2 cellular contexts compared by ENCODE assay signal in genomic region chr6:7555671-7556070, GRCh38.
TF ChIP-seq lines count a peak whose summit lies in the region.

No MANE protein-coding gene starts in this region.

TF ChIP-seq in K562, 482 proteins besides CTCF, POLR2A, EP300 and RAD21:
- no peak for TF ChIP-seq ZNF583 (CRISPR knock-in tag; IDR thresholded peaks at IDR 0.05)
- TF ChIP-seq CBX2 (IDR thresholded peaks at IDR 0.05; ENCODE audit: insufficient read depth, low read length, poor library complexity, severe bottlenecking), result peak; percentile 83

TF ChIP-seq in SK-N-SH treated with all-trans-retinoic acid at 6 μM for 48 hours, 23 proteins besides CTCF, POLR2A, EP300 and RAD21:
- TF ChIP-seq OSR1 (CRISPR knock-in tag; IDR thresholded peaks at IDR 0.05), result no peak
- TF ChIP-seq SNAI2 (CRISPR knock-in tag; IDR thresholded peaks at IDR 0.05), result no peak
- no peak for TF ChIP-seq ZFP30 (CRISPR knock-in tag; IDR thresholded peaks at IDR 0.05)
- TF ChIP-seq ZNF8 (CRISPR knock-in tag; IDR thresholded peaks at IDR 0.05), result no peak
- TF ChIP-seq, protein P1, sequence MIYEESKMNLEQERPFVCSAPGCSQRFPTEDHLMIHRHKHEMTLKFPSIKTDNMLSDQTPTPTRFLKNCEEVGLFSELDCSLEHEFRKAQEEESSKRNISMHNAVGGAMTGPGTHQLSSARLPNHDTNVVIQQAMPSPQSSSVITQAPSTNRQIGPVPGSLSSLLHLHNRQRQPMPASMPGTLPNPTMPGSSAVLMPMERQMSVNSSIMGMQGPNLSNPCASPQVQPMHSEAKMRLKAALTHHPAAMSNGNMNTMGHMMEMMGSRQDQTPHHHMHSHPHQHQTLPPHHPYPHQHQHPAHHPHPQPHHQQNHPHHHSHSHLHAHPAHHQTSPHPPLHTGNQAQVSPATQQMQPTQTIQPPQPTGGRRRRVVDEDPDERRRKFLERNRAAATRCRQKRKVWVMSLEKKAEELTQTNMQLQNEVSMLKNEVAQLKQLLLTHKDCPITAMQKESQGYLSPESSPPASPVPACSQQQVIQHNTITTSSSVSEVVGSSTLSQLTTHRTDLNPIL (CRISPR knock-in tag; IDR thresholded peaks at IDR 0.05; ENCODE audit: low read depth), result no peak
- TF ChIP-seq ARNTL (CRISPR knock-in tag; IDR thresholded peaks at IDR 0.05; ENCODE audit: borderline replicate concordance, low read depth), result no peak
TF ChIP-seq in SK-N-SH treated with all-trans-retinoic acid at 6 μM for 48 hours: peak in this region for 0.
